1 cellular context compared by ENCODE assay signal in genomic region chr1:161165742-161166668, GRCh38.
TF ChIP-seq lines count a peak whose summit lies in the region.

PPOX (plus strand) TSS chr1:161166426; CDS start chr1:161166848, 422 bp downstream.

TF ChIP-seq in HepG2, 621 proteins besides CTCF, POLR2A, EP300 and RAD21 (continued from another document and continues in another):
- no peak for TF ChIP-seq ZNF646 (CRISPR knock-in tag; IDR thresholded peaks at IDR 0.05)
- peak; percentile 48; the same call in 1 of the 2 replicates for TF ChIP-seq ZFP1 (CRISPR knock-in tag; IDR thresholded peaks at IDR 0.05)
- TF ChIP-seq, protein P1, sequence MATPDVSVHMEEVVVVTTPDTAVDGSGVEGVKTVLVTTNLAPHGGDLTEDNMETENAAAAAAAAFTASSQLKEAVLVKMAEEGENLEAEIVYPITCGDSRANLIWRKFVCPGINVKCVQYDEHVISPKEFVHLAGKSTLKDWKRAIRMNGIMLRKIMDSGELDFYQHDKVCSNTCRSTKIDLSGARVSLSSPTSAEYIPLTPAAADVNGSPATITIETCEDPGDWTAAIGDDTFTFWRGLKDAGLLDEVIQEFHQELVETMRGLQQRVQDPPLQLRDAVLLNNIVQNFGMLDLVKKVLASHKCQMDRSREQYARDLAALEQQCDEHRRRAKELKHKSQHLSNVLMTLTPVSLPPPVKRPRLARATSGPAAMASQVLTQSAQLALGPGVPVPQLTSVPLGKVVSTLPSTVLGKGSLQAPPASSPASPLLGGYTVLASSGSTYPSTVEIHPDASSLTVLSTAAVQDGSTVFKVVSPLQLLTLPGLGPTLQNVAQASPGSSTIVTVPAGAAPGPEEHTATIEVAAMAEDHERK (CRISPR knock-in tag; IDR thresholded peaks at IDR 0.05; ENCODE audit: low read depth) = no peak
- TF ChIP-seq TFAP4 (IDR thresholded peaks at IDR 0.05; ENCODE audit: borderline replicate concordance, low read depth) = peak; percentile 80; the same call in 1 of the 2 replicates
- no peak for TF ChIP-seq NPAS2 (CRISPR knock-in tag; IDR thresholded peaks at IDR 0.05; ENCODE audit: borderline replicate concordance)
- no peak; the same call in 1 of the 2 replicates for TF ChIP-seq RARA (CRISPR knock-in tag; IDR thresholded peaks at IDR 0.05)
- TF ChIP-seq HNRNPH1 (optimal IDR thresholded peaks at IDR 0.05; ENCODE audit: low read depth, low read length) = peak; percentile 70
- TF ChIP-seq, protein P2, sequence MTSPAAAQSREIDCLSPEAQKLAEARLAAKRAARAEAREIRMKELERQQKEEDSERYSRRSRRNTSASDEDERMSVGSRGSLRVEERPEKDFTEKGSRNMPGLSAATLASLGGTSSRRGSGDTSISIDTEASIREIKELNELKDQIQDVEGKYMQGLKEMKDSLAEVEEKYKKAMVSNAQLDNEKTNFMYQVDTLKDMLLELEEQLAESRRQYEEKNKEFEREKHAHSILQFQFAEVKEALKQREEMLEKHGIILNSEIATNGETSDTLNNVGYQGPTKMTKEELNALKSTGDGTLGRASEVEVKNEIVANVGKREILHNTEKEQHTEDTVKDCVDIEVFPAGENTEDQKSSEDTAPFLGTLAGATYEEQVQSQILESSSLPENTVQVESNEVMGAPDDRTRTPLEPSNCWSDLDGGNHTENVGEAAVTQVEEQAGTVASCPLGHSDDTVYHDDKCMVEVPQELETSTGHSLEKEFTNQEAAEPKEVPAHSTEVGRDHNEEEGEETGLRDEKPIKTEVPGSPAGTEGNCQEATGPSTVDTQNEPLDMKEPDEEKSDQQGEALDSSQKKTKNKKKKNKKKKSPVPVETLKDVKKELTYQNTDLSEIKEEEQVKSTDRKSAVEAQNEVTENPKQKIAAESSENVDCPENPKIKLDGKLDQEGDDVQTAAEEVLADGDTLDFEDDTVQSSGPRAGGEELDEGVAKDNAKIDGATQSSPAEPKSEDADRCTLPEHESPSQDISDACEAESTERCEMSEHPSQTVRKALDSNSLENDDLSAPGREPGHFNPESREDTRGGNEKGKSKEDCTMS (CRISPR knock-in tag; conservative IDR thresholded peaks at IDR 0.05) = no peak
- TF ChIP-seq TCF7L2 (IDR thresholded peaks at IDR 0.05; ENCODE audit: low read depth, low read length) = no peak
- TF ChIP-seq ZFP37 (CRISPR knock-in tag; IDR thresholded peaks at IDR 0.05; ENCODE audit: borderline replicate concordance) = peak; percentile 9; the same call in 1 of the 2 replicates
- no peak for TF ChIP-seq PRMT3 (CRISPR knock-in tag; IDR thresholded peaks at IDR 0.05; ENCODE audit: borderline replicate concordance, low read depth)
- peak; percentile 70; the same call in 1 of the 2 replicates for TF ChIP-seq UBTF (CRISPR knock-in tag; IDR thresholded peaks at IDR 0.05)
- TF ChIP-seq RXRA (CRISPR knock-in tag; IDR thresholded peaks at IDR 0.05) = no peak
- TF ChIP-seq ZNF678 (CRISPR knock-in tag; IDR thresholded peaks at IDR 0.05) = no peak
- no peak for TF ChIP-seq NR3C1 (CRISPR knock-in tag; IDR thresholded peaks at IDR 0.05)
- no peak for TF ChIP-seq CREB3 (CRISPR knock-in tag; IDR thresholded peaks at IDR 0.05)
- no peak for TF ChIP-seq FOSL1 (CRISPR knock-in tag; IDR thresholded peaks at IDR 0.05; ENCODE audit: borderline replicate concordance)
- TF ChIP-seq, protein P3, sequence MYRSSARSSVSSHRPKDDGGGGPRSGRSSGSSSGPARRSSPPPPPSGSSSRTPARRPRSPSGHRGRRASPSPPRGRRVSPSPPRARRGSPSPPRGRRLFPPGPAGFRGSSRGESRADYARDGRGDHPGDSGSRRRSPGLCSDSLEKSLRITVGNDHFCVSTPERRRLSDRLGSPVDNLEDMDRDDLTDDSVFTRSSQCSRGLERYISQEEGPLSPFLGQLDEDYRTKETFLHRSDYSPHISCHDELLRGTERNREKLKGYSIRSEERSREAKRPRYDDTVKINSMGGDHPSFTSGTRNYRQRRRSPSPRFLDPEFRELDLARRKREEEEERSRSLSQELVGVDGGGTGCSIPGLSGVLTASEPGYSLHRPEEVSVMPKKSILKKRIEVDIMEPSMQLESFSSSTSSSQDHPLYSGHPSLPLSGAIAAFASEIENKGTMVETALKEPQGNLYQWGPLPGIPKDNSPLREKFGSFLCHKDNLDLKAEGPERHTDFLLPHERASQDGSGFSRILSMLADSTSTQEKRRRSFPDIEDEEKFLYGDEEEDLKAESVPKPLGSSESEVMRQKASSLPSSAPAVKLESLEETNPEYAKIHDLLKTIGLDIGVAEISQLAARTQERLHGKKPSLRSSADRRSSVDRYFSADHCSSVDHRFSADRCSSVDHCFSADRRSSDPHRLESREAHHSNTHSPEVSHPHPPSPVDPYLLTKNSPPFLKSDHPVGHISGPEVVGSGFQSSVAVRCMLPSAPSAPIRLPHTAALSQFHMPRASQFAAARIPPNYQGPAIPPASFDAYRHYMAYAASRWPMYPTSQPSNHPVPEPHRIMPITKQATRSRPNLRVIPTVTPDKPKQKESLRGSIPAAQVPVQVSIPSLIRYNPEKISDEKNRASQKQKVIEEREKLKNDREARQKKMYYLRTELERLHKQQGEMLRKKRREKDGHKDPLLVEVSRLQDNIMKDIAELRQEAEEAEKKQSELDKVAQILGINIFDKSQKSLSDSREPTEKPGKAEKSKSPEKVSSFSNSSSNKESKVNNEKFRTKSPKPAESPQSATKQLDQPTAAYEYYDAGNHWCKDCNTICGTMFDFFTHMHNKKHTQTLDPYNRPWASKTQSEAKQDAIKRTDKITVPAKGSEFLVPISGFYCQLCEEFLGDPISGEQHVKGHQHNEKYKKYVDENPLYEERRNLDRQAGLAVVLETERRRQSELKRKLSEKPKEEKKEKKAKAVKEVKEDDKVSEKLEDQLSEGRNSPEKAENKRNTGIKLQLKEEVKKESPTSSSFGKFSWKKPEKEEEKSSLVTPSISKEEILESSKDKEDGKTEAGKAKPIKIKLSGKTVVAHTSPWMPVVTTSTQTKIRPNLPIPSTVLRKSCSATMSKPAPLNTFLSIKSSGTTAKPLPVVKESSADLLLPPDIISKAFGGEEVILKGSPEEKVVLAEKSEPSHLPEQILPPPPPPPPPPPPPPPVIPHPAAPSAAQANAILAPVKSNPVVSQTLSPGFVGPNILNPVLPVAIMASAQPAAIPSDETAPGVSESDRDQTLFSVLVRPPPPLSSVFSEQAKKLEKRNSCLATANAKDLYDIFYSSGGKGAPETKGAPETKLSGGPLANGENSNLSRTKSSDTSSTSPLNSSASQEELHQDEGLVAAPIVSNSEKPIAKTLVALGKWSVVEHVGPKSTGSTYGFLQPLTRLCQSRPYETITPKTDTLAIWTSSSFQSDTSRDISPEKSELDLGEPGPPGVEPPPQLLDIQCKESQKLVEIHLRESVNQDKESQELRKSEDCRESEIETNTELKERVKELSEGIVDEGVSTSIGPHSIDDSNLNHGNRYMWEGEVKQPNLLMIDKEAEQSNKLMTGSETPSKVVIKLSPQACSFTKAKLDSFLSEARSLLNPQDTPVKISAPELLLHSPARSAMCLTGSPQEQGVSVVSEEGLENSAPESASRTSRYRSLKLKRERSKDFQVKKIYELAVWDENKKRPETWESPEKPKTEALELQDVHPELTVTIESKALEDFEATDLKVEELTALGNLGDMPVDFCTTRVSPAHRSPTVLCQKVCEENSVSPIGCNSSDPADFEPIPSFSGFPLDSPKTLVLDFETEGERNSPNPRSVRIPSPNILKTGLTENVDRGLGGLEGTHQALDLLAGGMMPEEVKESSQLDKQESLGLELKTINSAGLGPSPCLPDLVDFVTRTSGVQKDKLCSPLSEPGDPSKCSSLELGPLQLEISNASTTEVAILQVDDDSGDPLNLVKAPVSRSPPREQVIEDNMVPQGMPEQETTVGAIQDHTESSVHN (CRISPR knock-in tag; IDR thresholded peaks at IDR 0.05) = no peak
- TF ChIP-seq ZFP82 (CRISPR knock-in tag; IDR thresholded peaks at IDR 0.05; ENCODE audit: borderline replicate concordance) = 0 out of 2 replicates have a peak, but pooled peaks have one; percentile 40
- TF ChIP-seq ZFP90 (CRISPR knock-in tag; IDR thresholded peaks at IDR 0.05; ENCODE audit: borderline replicate concordance) = peak; percentile 72
- no peak; the same call in 1 of the 2 replicates for TF ChIP-seq MIER2 (CRISPR knock-in tag; IDR thresholded peaks at IDR 0.05)
- TF ChIP-seq, protein P4, sequence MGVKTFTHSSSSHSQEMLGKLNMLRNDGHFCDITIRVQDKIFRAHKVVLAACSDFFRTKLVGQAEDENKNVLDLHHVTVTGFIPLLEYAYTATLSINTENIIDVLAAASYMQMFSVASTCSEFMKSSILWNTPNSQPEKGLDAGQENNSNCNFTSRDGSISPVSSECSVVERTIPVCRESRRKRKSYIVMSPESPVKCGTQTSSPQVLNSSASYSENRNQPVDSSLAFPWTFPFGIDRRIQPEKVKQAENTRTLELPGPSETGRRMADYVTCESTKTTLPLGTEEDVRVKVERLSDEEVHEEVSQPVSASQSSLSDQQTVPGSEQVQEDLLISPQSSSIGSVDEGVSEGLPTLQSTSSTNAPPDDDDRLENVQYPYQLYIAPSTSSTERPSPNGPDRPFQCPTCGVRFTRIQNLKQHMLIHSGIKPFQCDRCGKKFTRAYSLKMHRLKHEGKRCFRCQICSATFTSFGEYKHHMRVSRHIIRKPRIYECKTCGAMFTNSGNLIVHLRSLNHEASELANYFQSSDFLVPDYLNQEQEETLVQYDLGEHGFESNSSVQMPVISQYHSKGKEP (CRISPR knock-in tag; IDR thresholded peaks at IDR 0.05) = no peak
- TF ChIP-seq HBP1 (CRISPR knock-in tag; IDR thresholded peaks at IDR 0.05; ENCODE audit: low read depth) = peak; percentile 48; the same call in 1 of the 2 replicates
